ENCODE assay signal across 8 cellular contexts in the genomic region with DNA sequence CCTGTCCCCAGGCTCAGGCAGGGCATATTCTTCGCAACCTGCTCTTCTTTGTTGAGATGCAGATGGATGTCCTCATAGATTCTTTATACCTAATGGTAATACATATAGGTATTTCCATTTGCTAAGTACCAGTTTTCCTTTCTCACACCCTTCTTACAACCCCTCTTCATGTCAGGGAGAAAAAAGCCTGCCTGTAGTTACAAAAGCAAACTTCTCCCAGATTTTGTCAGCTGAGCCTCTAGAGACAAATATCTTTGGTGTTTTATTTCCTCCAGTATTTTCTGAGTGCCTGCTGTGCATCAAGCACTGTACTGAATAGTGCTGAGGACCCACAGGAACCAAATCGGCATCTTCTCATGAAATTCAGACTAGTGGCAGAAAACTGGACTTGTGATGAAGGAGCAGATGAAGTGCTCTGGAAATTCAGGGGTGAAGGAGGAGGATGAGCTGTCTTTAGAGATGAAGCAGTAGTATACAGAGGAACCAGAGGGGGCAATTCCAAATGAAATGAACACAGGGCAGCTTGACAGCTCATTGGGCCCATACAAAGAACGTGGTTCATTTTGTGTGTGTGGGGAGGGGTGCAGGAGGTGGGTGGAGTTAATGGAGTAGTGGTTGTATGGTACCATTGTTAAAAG. TPM values are rescaled to one million over a fixed set of nuclear protein-coding genes. Genes with fewer than 3 reads are reported as not detected.
A peak's percentile ranks its signal among the peaks of the same experiment; 100 is the strongest.
DNase-seq lines count a peak whose midpoint lies in the region; ATAC-seq and TF ChIP-seq lines count a peak whose summit lies in the region.

No MANE protein-coding gene starts in this region.

- no peaks in the 10 kb centered on the region for H3K27me3 Mint-ChIP-seq in endodermal cell (ENCODE audit: insufficient read depth)

- 77 to 79% methylated on average over 2 to 3 of the region's 3 CpGs for WGBS in endodermal cell (ENCODE audit: insufficient coverage in 1 of 2, insufficient read length in 1 of 2), 2 experiments

- peak overlapping the region; percentile 77 for H3K4me3 Mint-ChIP-seq in endodermal cell

- DNase-seq in DMS 273 (lab: John Stamatoyannopoulos, UW; ENCODE audit: unreplicated experiment) (peak; percentile 35), DMS 273 treated with DMSO at 0.1 percent for 48 hours (lab: John Stamatoyannopoulos, UW) (no peak), endodermal cell (peak; percentile 55), retina (peak; percentile 48), KG1 (lab: John Stamatoyannopoulos, UW) (no peak)

- H2AFZ ChIP-seq in OCI-LY3 (ENCODE audit: low read depth, low read length) = no peak overlapping the region

- peak overlapping the region; percentile 70 for H3K4me2 ChIP-seq in OCI-LY3 (ENCODE audit: low read length)

- H3K27ac ChIP-seq in OCI-LY3 (ENCODE audit: low read length) (no peak overlapping the region), endodermal cell (ENCODE audit: low read depth, low read length) (peak overlapping the region; percentile 7)

- H3K4me1 ChIP-seq in OCI-LY3 (ENCODE audit: low read length) = peaks cover 11% of the 10 kb centered on the region
- peaks cover 3% of the 10 kb centered on the region for H3K4me1 ChIP-seq in endodermal cell (ENCODE audit: control insufficient read depth, insufficient read depth, low read length)

- no peaks in the 10 kb centered on the region for H3K27me3 ChIP-seq in OCI-LY3 (ENCODE audit: low read depth, low read length)
- H3K27me3 ChIP-seq in endodermal cell (ENCODE audit: control insufficient read depth, insufficient read depth, low read length, poor library complexity, severe bottlenecking) = no peaks in the 10 kb centered on the region

- peak overlapping the region; percentile 65 for H3K27ac Mint-ChIP-seq in endodermal cell

- peaks cover 42% of the 10 kb centered on the region for H3K36me3 Mint-ChIP-seq in endodermal cell (ENCODE audit: low read depth)

- no peaks in the 10 kb centered on the region for H3K79me2 ChIP-seq in OCI-LY3 (ENCODE audit: low read length)

- no peaks in the 10 kb centered on the region for H3K9me3 Mint-ChIP-seq in endodermal cell

- 0 out of 2 replicates have a peak overlapping the region, but pooled peaks have one; percentile 30 for H3K9ac ChIP-seq in OCI-LY3 (ENCODE audit: low read length)
- H3K9ac ChIP-seq in endodermal cell (ENCODE audit: extremely low read depth, low read length, poor library complexity, severe bottlenecking) = no peak overlapping the region

- TF ChIP-seq CTCF in OCI-LY3 (IDR thresholded peaks at IDR 0.05; ENCODE audit: low read depth, low read length) (no peak), endodermal cell (conservative IDR thresholded peaks at IDR 0.05) (no peak)

- peak overlapping the region; percentile 95 for H3K4me3 ChIP-seq in OCI-LY3 (ENCODE audit: low read length)
- H3K4me3 ChIP-seq in endodermal cell (ENCODE audit: low read length) = peak overlapping the region; percentile 88

- H3K36me3 ChIP-seq in OCI-LY3 (replicated peaks; ENCODE audit: low read depth, low read length) (peaks cover 34% of the 10 kb centered on the region), endodermal cell (ENCODE audit: control insufficient read depth, insufficient read depth, low read length) (peaks cover 34% of the 10 kb centered on the region)

- H4K20me1 ChIP-seq in OCI-LY3 (ENCODE audit: insufficient read depth, low read length) = no peaks in the 10 kb centered on the region

- H3K9me3 ChIP-seq in OCI-LY3 (ENCODE audit: insufficient read depth, low read length) (no peaks in the 10 kb centered on the region), endodermal cell (ENCODE audit: control insufficient read depth, low read length) (no peaks in the 10 kb centered on the region)

- peaks cover 15% of the 10 kb centered on the region for H3K4me1 Mint-ChIP-seq in endodermal cell

- ATAC-seq in HG02973 (IDR thresholded peaks at IDR 0.05; ENCODE audit: unreplicated experiment) (no peak), GM19023 (IDR thresholded peaks at IDR 0.05; ENCODE audit: unreplicated experiment) (no peak)

RNA-seq across cellular contexts. Expression of a gene that starts 33.4 kb away (rescaled TPM):
- 10 to 100 TPM; 42.5 to 69.7 TPM for total RNA-seq in endodermal cell
- 172 TPM for polyA plus RNA-seq in endodermal cell (2013, experiment 1 of 2)
- 136 TPM for polyA plus RNA-seq in endodermal cell (2013, experiment 2 of 2)

Comparison
In these comparisons a context has a peak if more than half of its experiments do, and no peak if none do; other contexts are left out.
1. DNase-seq: peak in DMS 273 (single experiment), endodermal cell (single experiment) and retina (single experiment); none in DMS 273 treated with DMSO at 0.1 percent for 48 hours (single experiment) and KG1 (single experiment).